Comparison of ENCODE assay signal across 8 cellular contexts in the genomic region with DNA sequence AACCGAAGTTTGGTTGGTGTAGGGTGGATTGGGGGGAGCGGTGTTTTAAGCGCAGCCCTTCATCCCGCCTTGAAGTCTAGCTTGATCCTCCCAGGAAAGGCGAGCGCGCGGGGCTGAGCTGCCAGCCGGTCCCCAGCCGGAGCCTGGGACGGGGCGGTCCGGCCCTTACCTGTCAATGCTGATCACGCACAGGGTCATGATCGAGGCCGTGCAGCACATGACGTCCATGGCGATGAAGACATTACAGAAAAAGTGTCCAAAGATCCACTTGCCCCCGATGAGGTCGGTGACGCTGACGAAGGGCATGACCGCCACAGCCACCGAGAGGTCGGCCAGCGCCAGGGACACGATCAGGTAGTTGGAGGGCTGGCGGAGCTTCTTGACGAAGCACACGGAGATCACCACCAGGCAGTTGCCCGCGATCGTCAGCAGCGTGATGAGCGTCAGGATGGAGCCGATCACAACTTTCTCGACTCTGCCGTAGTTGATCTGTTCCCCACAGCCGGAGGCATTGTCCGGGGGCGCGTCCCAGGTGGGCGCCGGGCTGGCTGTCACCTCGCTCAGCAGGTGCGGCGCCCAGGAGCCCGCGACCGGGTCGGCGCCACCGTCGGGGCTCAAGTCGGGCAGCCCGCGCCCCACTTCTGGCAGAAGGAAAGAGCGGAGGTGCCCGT. TPM values are rescaled to one million over a fixed set of nuclear protein-coding genes. Genes with fewer than 3 reads are reported as not detected.
A peak's percentile ranks its signal among the peaks of the same experiment; 100 is the strongest.
DNase-seq lines count a peak whose midpoint lies in the region; ATAC-seq and TF ChIP-seq lines count a peak whose summit lies in the region.

No MANE protein-coding gene starts in this region.

- peaks cover 60% of the 10 kb centered on the region for H3K27me3 ChIP-seq in mononuclear cell (ENCODE audit: insufficient read depth, low read length)

- TF ChIP-seq CTCF in LNCaP clone FGC (IDR thresholded peaks at IDR 0.05; ENCODE audit: control insufficient read depth, extremely low read depth, insufficient read depth) (no peak), cardiac fibroblast (IDR thresholded peaks at IDR 0.05; ENCODE audit: low read depth, low read length) (no peak)

- ATAC-seq in GM19324 (IDR thresholded peaks at IDR 0.05; ENCODE audit: low FRiP score, unreplicated experiment) (peak; percentile 7), HG02763 (IDR thresholded peaks at IDR 0.05; ENCODE audit: unreplicated experiment) (no peak), GM19035 (IDR thresholded peaks at IDR 0.05; ENCODE audit: unreplicated experiment) (no peak)

- peaks cover 29% of the 10 kb centered on the region for H3K4me1 ChIP-seq in mononuclear cell (ENCODE audit: insufficient read depth, low read length)

- H3K4me3 ChIP-seq in LNCaP clone FGC (ENCODE audit: low read depth, low read length) (peak overlapping the region; percentile 43), cardiac fibroblast (replicated peaks in 1 of 2; ENCODE audit: low read depth in 2 of 2, low read length in 2 of 2) (peak overlapping the region; percentile 59 to 61), mononuclear cell (ENCODE audit: low read length) (peak overlapping the region; percentile 45)

- DNase-seq in LNCaP clone FGC (ENCODE audit: low read depth) (no peak), cardiac fibroblast (ENCODE audit: low read depth in 2 of 2) (no peak), nucleus accumbens (lab: John Stamatoyannopoulos, UW) (no peak), Kasumi-1 (lab: John Stamatoyannopoulos, UW) (no peak)

- no peaks in the 10 kb centered on the region for H3K9me3 ChIP-seq in mononuclear cell (ENCODE audit: low read depth, low read length)

RNA-seq across cellular contexts. Expression of a gene that starts 0.7 kb away (rescaled TPM):
- 2.1 TPM for total RNA-seq in mononuclear cell

RNA-seq across cellular contexts. Expression of a gene that starts 14.7 kb away (rescaled TPM):
- 34.1 TPM for total RNA-seq in mononuclear cell
